14 cellular contexts compared by ENCODE assay signal in genomic region chr10:30557884-30558283, GRCh38.
DNase-seq lines count a peak whose midpoint lies in the region; FAIRE-seq and TF ChIP-seq lines count a peak whose summit lies in the region.
"Had no signal": no experiment of that assay in that cellular context is flagged by ENCODE, and none has a peak within 500 bp of the region (broad histone marks: within the 10 kb centered on the region; RNA-seq: fewer than 3 reads in every experiment).

No MANE protein-coding gene starts in this region.

- H3K4me2 ChIP-seq in endothelial cell of umbilical vein (ENCODE audit: insufficient read depth, low read length) (no peak overlapping the region), neural progenitor cell (no peak overlapping the region)

- intact Hi-C loops in endothelial cell of umbilical vein (cut with micrococcal nuclease): no loop called here
- intact Hi-C loops in activated T-helper 1 cell treated with anti-CD3 and anti-CD28 coated beads, Interleukin-12 subunit alpha, Interleukin-12 subunit beta, Interleukin-2, Interleukin-4 antibody, amounts not matched to agents 30 ng/mL and 10 ng/mL and 1 ng/mL, durations not matched to agents 14 hours and 24 hours and 36 hours (cut with micrococcal nuclease): no loop called here

- TF ChIP-seq CTCF in endothelial cell of umbilical vein (IDR thresholded peaks at IDR 0.05; ENCODE audit: extremely low read depth in 1 of 2, insufficient read depth in 1 of 2, low read depth in 1 of 2, low read length in 2 of 2): no peak
- TF ChIP-seq CTCF in neural progenitor cell (IDR thresholded peaks at IDR 0.05): no peak

- no peaks in the 10 kb centered on the region for H3K36me3 ChIP-seq in NT2/D1 (ENCODE audit: insufficient read depth, insufficient read length, low read length)
- H3K36me3 ChIP-seq in endothelial cell of umbilical vein (ENCODE audit: control insufficient read depth in 2 of 2, extremely low read depth in 1 of 2, insufficient read depth in 2 of 2, low read length in 2 of 2): no peaks in the 10 kb centered on the region
- H3K36me3 ChIP-seq in neural progenitor cell: no peaks in the 10 kb centered on the region

- CTCF ChIA-PET in endothelial cell of umbilical vein (lab: Charles Lee): interaction anchor here (1.0 to 1.9 kb wide), 3 partner anchors 12 to 33 kb away, joined by 4 to 8 read pairs (median 4); no protein-coding TSS in a partner anchor

- H3K9me3 Mint-ChIP-seq in neural progenitor cell: peaks cover 3% of the 10 kb centered on the region
- H3K9me3 Mint-ChIP-seq in activated T-helper 1 cell treated with anti-CD3 and anti-CD28 coated beads, Interleukin-12 subunit alpha, Interleukin-12 subunit beta, Interleukin-2, Interleukin-4 antibody, amounts not matched to agents 30 ng/mL and 10 ng/mL and 1 ng/mL, durations not matched to agents 14 hours and 24 hours and 36 hours: no peaks in the 10 kb centered on the region

- H3K27ac ChIP-seq in endothelial cell of umbilical vein (ENCODE audit: insufficient read depth, low read depth, low read length) (no peak overlapping the region), neural progenitor cell (no peak overlapping the region)

- no peaks in the 10 kb centered on the region for H3K27me3 Mint-ChIP-seq in neural progenitor cell (ENCODE audit: insufficient read depth, low read depth)
- H3K27me3 Mint-ChIP-seq in activated T-helper 1 cell treated with anti-CD3 and anti-CD28 coated beads, Interleukin-12 subunit alpha, Interleukin-12 subunit beta, Interleukin-2, Interleukin-4 antibody, amounts not matched to agents 30 ng/mL and 10 ng/mL and 1 ng/mL, durations not matched to agents 14 hours and 24 hours and 36 hours (ENCODE audit: insufficient read depth): peaks cover 8% of the 10 kb centered on the region

- H4K20me1 ChIP-seq in endothelial cell of umbilical vein (replicated peaks; ENCODE audit: control insufficient read depth, extremely low read depth, insufficient read depth, low read length) (no peaks in the 10 kb centered on the region), neural progenitor cell (ENCODE audit: low read depth) (no peaks in the 10 kb centered on the region)

- BruUV-seq in endothelial cell of umbilical vein (replicated peaks; lab: Mats Ljungman, UMichigan): no TSS peak

- H3K4me3 Mint-ChIP-seq in neural progenitor cell: no peak overlapping the region
- no peak overlapping the region for H3K4me3 Mint-ChIP-seq in activated T-helper 1 cell treated with anti-CD3 and anti-CD28 coated beads, Interleukin-12 subunit alpha, Interleukin-12 subunit beta, Interleukin-2, Interleukin-4 antibody, amounts not matched to agents 30 ng/mL and 10 ng/mL and 1 ng/mL, durations not matched to agents 14 hours and 24 hours and 36 hours
- H3K4me3 Mint-ChIP-seq: CD4-positive, CD25-positive, alpha-beta regulatory T cell had no signal

- H3F3A ChIP-seq in neural progenitor cell (ENCODE audit: low read depth): peaks cover 17% of the 10 kb centered on the region

- POLR2A ChIA-PET in endothelial cell of umbilical vein (lab: Charles Lee): no interaction called here

- H3K9ac ChIP-seq in NT2/D1 (ENCODE audit: insufficient read length, low read depth) (no peak overlapping the region), endothelial cell of umbilical vein (replicated peaks; ENCODE audit: extremely low read depth, insufficient read depth, low read length) (no peak overlapping the region), neural progenitor cell (no peak overlapping the region)

- H3K4me1 ChIP-seq in NT2/D1 (ENCODE audit: insufficient read depth, insufficient read length): peaks cover 2% of the 10 kb centered on the region
- H3K4me1 ChIP-seq in endothelial cell of umbilical vein (ENCODE audit: control insufficient read depth, extremely low read depth, insufficient read depth, low read length): peaks cover 7% of the 10 kb centered on the region
- peaks cover 16% of the 10 kb centered on the region for H3K4me1 ChIP-seq in neural progenitor cell

- no peaks in the 10 kb centered on the region for H3K36me3 Mint-ChIP-seq in neural progenitor cell
- peaks cover 2% of the 10 kb centered on the region for H3K36me3 Mint-ChIP-seq in activated T-helper 1 cell treated with anti-CD3 and anti-CD28 coated beads, Interleukin-12 subunit alpha, Interleukin-12 subunit beta, Interleukin-2, Interleukin-4 antibody, amounts not matched to agents 30 ng/mL and 10 ng/mL and 1 ng/mL, durations not matched to agents 14 hours and 24 hours and 36 hours (ENCODE audit: low read depth)
- H3K36me3 Mint-ChIP-seq: CD4-positive, CD25-positive, alpha-beta regulatory T cell had no signal

- peak overlapping the region; percentile 4 for H3K27ac Mint-ChIP-seq in neural progenitor cell
- no peak overlapping the region for H3K27ac Mint-ChIP-seq in activated T-helper 1 cell treated with anti-CD3 and anti-CD28 coated beads, Interleukin-12 subunit alpha, Interleukin-12 subunit beta, Interleukin-2, Interleukin-4 antibody, amounts not matched to agents 30 ng/mL and 10 ng/mL and 1 ng/mL, durations not matched to agents 14 hours and 24 hours and 36 hours
- H3K27ac Mint-ChIP-seq: CD4-positive, CD25-positive, alpha-beta regulatory T cell had no signal

- H3K27me3 ChIP-seq in NT2/D1 (ENCODE audit: insufficient read depth, insufficient read length) (no peaks in the 10 kb centered on the region), endothelial cell of umbilical vein (ENCODE audit: control insufficient read depth in 2 of 2, insufficient read depth in 2 of 2, low read length in 2 of 2) (peaks cover 0 to 2% of the 10 kb centered on the region in 2 experiments), neural progenitor cell (no peaks in the 10 kb centered on the region)

- H3K79me2 ChIP-seq in endothelial cell of umbilical vein (ENCODE audit: control insufficient read depth, insufficient read depth, low read length) (no peaks in the 10 kb centered on the region), neural progenitor cell (ENCODE audit: low read depth) (no peaks in the 10 kb centered on the region)

- FAIRE-seq in endothelial cell of umbilical vein (lab: Jason Lieb, UNC): no peak
- FAIRE-seq: colon had no signal

- no peaks in the 10 kb centered on the region for H3K9me3 ChIP-seq in NT2/D1 (ENCODE audit: insufficient read depth, low read length)
- H3K9me3 ChIP-seq in endothelial cell of umbilical vein (replicated peaks; ENCODE audit: control insufficient read depth, insufficient read depth, low read length): no peaks in the 10 kb centered on the region
- no peaks in the 10 kb centered on the region for H3K9me3 ChIP-seq in neural progenitor cell (ENCODE audit: low read depth)

- H3K4me1 Mint-ChIP-seq in neural progenitor cell: peaks cover 30% of the 10 kb centered on the region
- H3K4me1 Mint-ChIP-seq in activated T-helper 1 cell treated with anti-CD3 and anti-CD28 coated beads, Interleukin-12 subunit alpha, Interleukin-12 subunit beta, Interleukin-2, Interleukin-4 antibody, amounts not matched to agents 30 ng/mL and 10 ng/mL and 1 ng/mL, durations not matched to agents 14 hours and 24 hours and 36 hours (ENCODE audit: low read depth): peaks cover 7% of the 10 kb centered on the region

- H3K9me1 ChIP-seq in endothelial cell of umbilical vein (replicated peaks; ENCODE audit: control insufficient read depth, extremely low read depth, insufficient read depth, low read length): no peaks in the 10 kb centered on the region

- no peak overlapping the region for H2AFZ ChIP-seq in endothelial cell of umbilical vein (ENCODE audit: low read depth, low read length)
- H2AFZ ChIP-seq in neural progenitor cell (replicated peaks): no peak overlapping the region

- H3K4me3 ChIP-seq in NT2/D1 (ENCODE audit: insufficient read length, low read depth) (no peak overlapping the region), endothelial cell of umbilical vein (replicated peaks in 1 of 3; ENCODE audit: insufficient read depth in 1 of 3, low read depth in 1 of 3, low read length in 3 of 3) (no peak overlapping the region), neural progenitor cell (no peak overlapping the region)

- no peak for TF ChIP-seq POLR2A in endothelial cell of umbilical vein (IDR thresholded peaks at IDR 0.05; ENCODE audit: low read depth, low read length)

- DNase-seq in ELF-1 (ENCODE audit: low read depth, low spot score) (peak; percentile 35), NT2/D1 (ENCODE audit: low read depth, low spot score) (peak; percentile 39), endothelial cell of umbilical vein (ENCODE audit: low read depth, low spot score) (no peak), neural progenitor cell (ENCODE audit: low spot score) (no peak), NCI-H2171 treated with DMSO at 0.1 percent for 48 hours (lab: John Stamatoyannopoulos, UW) (no peak), anterior cingulate cortex (lab: John Stamatoyannopoulos, UW) (no peak), Kasumi-1 (lab: John Stamatoyannopoulos, UW) (no peak)
- DNase-seq in activated T-helper 1 cell treated with anti-CD3 and anti-CD28 coated beads, Interleukin-12 subunit alpha, Interleukin-12 subunit beta, Interleukin-2, Interleukin-4 antibody, amounts not matched to agents 30 ng/mL and 10 ng/mL and 1 ng/mL, durations not matched to agents 14 hours and 24 hours and 36 hours (ENCODE audit: low spot score): no peak
- DNase-seq: activated T-cell treated with anti-CD3 and anti-CD28 coated beads, Interleukin-2, amount 50 U/mL, for 48 hours; CD4-positive, CD25-positive, alpha-beta regulatory T cell; hypothalamus; NCI-H187; stimulated activated naive CD8-positive, alpha-beta T cell treated with anti-CD3 and anti-CD28 coated beads, Interleukin-15, Interleukin-2, amounts not matched to agents 100 U/mL and 50 U/mL, for 24 hours had no signal

- dilution Hi-C loops in endothelial cell of umbilical vein (cut with MboI; ENCODE audit: extremely low pct_ligation_motif_present, low sequenced_read_pairs): no loop called here

TF ChIP-seq in endothelial cell of umbilical vein, 7 proteins besides CTCF, POLR2A, EP300 and RAD21:
- TF ChIP-seq FOS (IDR thresholded peaks at IDR 0.05; ENCODE audit: borderline replicate concordance, insufficient read depth, low read length) (no peak), GATA2 (IDR thresholded peaks at IDR 0.05; ENCODE audit: insufficient read depth, insufficient read length, low read depth, low read length) (no peak), EZH2 (IDR thresholded peaks at IDR 0.05; ENCODE audit: borderline replicate concordance, low read depth, low read length, severe bottlenecking) (no peak), JUN (IDR thresholded peaks at IDR 0.05; ENCODE audit: borderline replicate concordance, insufficient read depth, insufficient read length, low read depth) (peak; percentile 33), MYC (IDR thresholded peaks at IDR 0.05; ENCODE audit: low read depth, low read length) (no peak)
- TF ChIP-seq, protein P1, sequence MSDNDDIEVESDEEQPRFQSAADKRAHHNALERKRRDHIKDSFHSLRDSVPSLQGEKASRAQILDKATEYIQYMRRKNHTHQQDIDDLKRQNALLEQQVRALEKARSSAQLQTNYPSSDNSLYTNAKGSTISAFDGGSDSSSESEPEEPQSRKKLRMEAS (IDR thresholded peaks at IDR 0.05; ENCODE audit: insufficient read depth, insufficient read length): no peak

Comparison
In these comparisons a context has a peak if more than half of its experiments do, and no peak if none do; other contexts are left out.
1. DNase-seq: peak in ELF-1 (single experiment) and NT2/D1 (single experiment); none in endothelial cell of umbilical vein (single experiment), neural progenitor cell (single experiment), NCI-H2171 treated with DMSO at 0.1 percent for 48 hours (single experiment), anterior cingulate cortex (0 of 58), activated T-helper 1 cell treated with anti-CD3 and anti-CD28 coated beads, Interleukin-12 subunit alpha, Interleukin-12 subunit beta, Interleukin-2, Interleukin-4 antibody, amounts not matched to agents 30 ng/mL and 10 ng/mL and 1 ng/mL, durations not matched to agents 14 hours and 24 hours and 36 hours (single experiment) and Kasumi-1 (0 of 2).